1 cellular context compared by ENCODE assay signal in genomic region chr4:8079031-8079885, GRCh38.
TF ChIP-seq lines count a peak whose summit lies in the region.

No MANE protein-coding gene starts in this region.

TF ChIP-seq in HEK293, 187 proteins besides CTCF, POLR2A, EP300 and RAD21 (continued from another document):
- no peak for TF ChIP-seq INSM2 (tag by site-specific recombination; IDR thresholded peaks at IDR 0.05)
- TF ChIP-seq SP2 (tag by site-specific recombination; IDR thresholded peaks at IDR 0.05): 0 out of 2 replicates have a peak, but pooled peaks have one; percentile 15
- TF ChIP-seq OSR2 (tag by site-specific recombination; IDR thresholded peaks at IDR 0.05): peak; percentile 61
- peak; percentile 31; the same call in 1 of the 2 replicates for TF ChIP-seq ZNF600 (tag by site-specific recombination; IDR thresholded peaks at IDR 0.05)
- TF ChIP-seq ZNF10 (tag by site-specific recombination; IDR thresholded peaks at IDR 0.05): 0 out of 2 replicates have a peak, but pooled peaks have one; percentile 20
- no peak for TF ChIP-seq ZFP3 (tag by site-specific recombination; IDR thresholded peaks at IDR 0.05; ENCODE audit: low read depth)
